ENCODE assay signal across 14 cellular contexts in genomic region chr17:29019475-29020181, GRCh38. TPM values are rescaled to one million over a fixed set of nuclear protein-coding genes. Genes with fewer than 3 reads are reported as not detected.
A peak's percentile ranks its signal among the peaks of the same experiment; 100 is the strongest.
DNase-seq lines count a peak whose midpoint lies in the region; ATAC-seq, FAIRE-seq and TF ChIP-seq lines count a peak whose summit lies in the region.
"Had no signal": no experiment of that assay in that cellular context is flagged by ENCODE, and none has a peak within 500 bp of the region (broad histone marks: within the 10 kb centered on the region; RNA-seq: fewer than 3 reads in every experiment).

No MANE protein-coding gene starts in this region.

- no peaks in the 10 kb centered on the region for H4K20me1 ChIP-seq in H1 (replicated peaks in 1 of 2; ENCODE audit: control insufficient read depth in 1 of 2, insufficient read depth in 2 of 2, low read length in 2 of 2)

- TF ChIP-seq RAD21 in H1 (IDR thresholded peaks at IDR 0.05 in 1 of 2, conservative IDR thresholded peaks at IDR 0.05 in 1 of 2; ENCODE audit: low read depth in 2 of 2, low read length in 2 of 2): no peak

- no peaks in the 10 kb centered on the region for H3K36me3 Mint-ChIP-seq in CD4-positive, alpha-beta memory T cell

- H3K27ac Mint-ChIP-seq in CD4-positive, alpha-beta memory T cell: no peak overlapping the region

- H3K27me3 ChIP-seq in H1 (replicated peaks in 1 of 4; ENCODE audit: control insufficient read depth in 3 of 4, extremely low read depth in 1 of 4, insufficient read depth in 3 of 4, low read length in 3 of 4): peaks cover 0 to 3% (median 0%) of the 10 kb centered on the region in 4 experiments; a peak in 3 of 7 replicates
- H3K27me3 ChIP-seq in CD4-positive, alpha-beta memory T cell (ENCODE audit: insufficient read depth, low read length): peaks cover 22% of the 10 kb centered on the region
- H3K27me3 ChIP-seq: ovary had no signal

- ATAC-seq in omental fat pad (ENCODE audit: low FRiP score) (peak; percentile 24), GM21360 (IDR thresholded peaks at IDR 0.05; ENCODE audit: unreplicated experiment) (no peak)

- H3K27ac ChIP-seq in H1 (ENCODE audit: low read depth, low read length): no peak overlapping the region
- no peak overlapping the region for H3K27ac ChIP-seq in CD4-positive, alpha-beta memory T cell (ENCODE audit: low read depth, low read length)
- H3K27ac ChIP-seq: ovary had no signal

- intact Hi-C loops in CD4-positive, alpha-beta memory T cell (cut with micrococcal nuclease): no loop called here

- no peak overlapping the region for H3K56ac ChIP-seq in H1 (replicated peaks; ENCODE audit: insufficient read length, low read depth, low read length)

- no peak overlapping the region for H2BK15ac ChIP-seq in H1 (ENCODE audit: low read length)

- H2AFZ ChIP-seq in H1 (ENCODE audit: low read length): no peak overlapping the region

- H3K4me1 ChIP-seq in H1 (replicated peaks in 1 of 4; ENCODE audit: control insufficient read depth in 3 of 4, insufficient read depth in 4 of 4, low read length in 3 of 4): peaks cover 20 to 37% (median 32%) of the 10 kb centered on the region in 4 experiments
- H3K4me1 ChIP-seq in CD4-positive, alpha-beta memory T cell (ENCODE audit: insufficient read depth, low read length): peaks cover 12% of the 10 kb centered on the region

- H4K5ac ChIP-seq in H1 (ENCODE audit: insufficient read length, low read depth, low read length): no peak overlapping the region

- H3K79me1 ChIP-seq in H1 (ENCODE audit: low read depth, low read length): no peaks in the 10 kb centered on the region

- CTCF ChIA-PET in H1 (lab: Charles Lee; ENCODE audit: partially characterized antibody) (interaction anchor here (0.7 to 9.0 kb wide), 22 partner anchors 10 to 237 kb away, joined by 3 to 105 read pairs (median 4); partner anchors contain the start of gene SEZ6), HEK293T (lab: Yijun Ruan, JAX) (interaction anchor here (1.2 kb wide), 1 partner anchor 55 kb away, joined by 6 read pairs; no protein-coding TSS in a partner anchor)
- CTCF ChIA-PET in CD4-positive, alpha-beta memory T cell (lab: Charles Lee; ENCODE audit: partially characterized antibody): interaction anchor here (0.6 to 1.0 kb wide), 2 partner anchors 15 to 98 kb away, joined by 3 to 6 read pairs; no protein-coding TSS in a partner anchor

- H3K18ac ChIP-seq in H1 (ENCODE audit: extremely low read depth, low read length): peak overlapping the region; percentile 41; the same call in 1 of the 2 replicates

- H3K23me2 ChIP-seq in H1 (ENCODE audit: low read depth, low read length): no peaks in the 10 kb centered on the region

- H4K91ac ChIP-seq in H1 (replicated peaks; ENCODE audit: insufficient read length, low read length): peak overlapping the region; percentile 37

- peak overlapping the region in 2 of 4 experiments; percentile 23 to 45; a peak in 4 of 8 replicates for H3K4me3 ChIP-seq in H1 (ENCODE audit: extremely low read depth in 1 of 4, insufficient read depth in 2 of 4, low read depth in 3 of 4, low read length in 4 of 4)
- no peak overlapping the region for H3K4me3 ChIP-seq in CD4-positive, alpha-beta memory T cell (ENCODE audit: low read length in 2 of 2)
- H3K4me3 ChIP-seq: ovary had no signal

- H3K4ac ChIP-seq in H1 (replicated peaks; ENCODE audit: insufficient read length, low read depth, low read length): peak overlapping the region; percentile 16

- no peak for FAIRE-seq in H1 (lab: Jason Lieb, UNC)
- FAIRE-seq: H54 had no signal

- 0 out of 2 replicates have a peak overlapping the region, but pooled peaks have one; percentile 51 for H2BK20ac ChIP-seq in H1 (ENCODE audit: low read length)

- peaks cover 0 to 8% (median 4%) of the 10 kb centered on the region in 4 donors for H3K4me1 Mint-ChIP-seq in CD4-positive, alpha-beta memory T cell

- in situ Hi-C loops in G401 (cut with HindIII; ENCODE audit: low sequenced_read_pairs): loop anchor here (10.0 kb wide), 2 partner anchors 65 kb away; partner anchors contain the start of gene PHF12

- H3K36me3 ChIP-seq in H1 (ENCODE audit: control insufficient read depth in 2 of 4, insufficient read depth in 4 of 4, low read length in 3 of 4): no peaks in the 10 kb centered on the region
- no peaks in the 10 kb centered on the region for H3K36me3 ChIP-seq in CD4-positive, alpha-beta memory T cell (ENCODE audit: insufficient read depth, low read length)
- H3K36me3 ChIP-seq: ovary had no signal

- H2BK12ac ChIP-seq in H1 (ENCODE audit: low read depth, low read length): no peak overlapping the region; the same call in 1 of the 2 replicates

- peak overlapping the region; percentile 91 for H2BK120ac ChIP-seq in H1 (replicated peaks; ENCODE audit: low read depth, low read length)

- 15% methylated on average over 37 of the region's 39 CpGs; no CpG with 5 or more reads in 1 of the 2 experiments for WGBS in H1 (ENCODE audit: extremely low coverage in 1 of 2, insufficient coverage in 1 of 2, insufficient read length in 1 of 2, insufficient replicate concordance in 2 of 2, low coverage in 1 of 2, low lambda C conversion rate in 2 of 2, missing lambda C conversion rate in 1 of 2), 2 experiments

- no peak overlapping the region for H3K23ac ChIP-seq in H1 (ENCODE audit: insufficient read length)

- no peaks in the 10 kb centered on the region for H3K9me3 Mint-ChIP-seq in CD4-positive, alpha-beta memory T cell

- TF ChIP-seq EP300 in H1 (IDR thresholded peaks at IDR 0.05; ENCODE audit: borderline replicate concordance in 1 of 2, low read depth in 2 of 2, low read length in 2 of 2): no peak

- H3K9ac ChIP-seq in H1 (replicated peaks in 1 of 4; ENCODE audit: extremely low read depth in 1 of 4, low read depth in 3 of 4, low read length in 3 of 4): no peak overlapping the region

- H3K27me3 Mint-ChIP-seq in CD4-positive, alpha-beta memory T cell: peaks cover 36 to 72% of the 10 kb centered on the region in 2 donors

- H4K8ac ChIP-seq in H1 (ENCODE audit: extremely low read depth, insufficient read depth, low read length): peak overlapping the region; percentile 52

- no peak for TF ChIP-seq CTCF in H1 (IDR thresholded peaks at IDR 0.05; ENCODE audit: control extremely low read depth in 1 of 3, insufficient read depth in 1 of 3, low read depth in 1 of 3, low read length in 3 of 3)
- no peak for TF ChIP-seq CTCF in omental fat pad (IDR thresholded peaks at IDR 0.05)

- peak overlapping the region; percentile 50; the same call in 1 of the 2 replicates for H2BK5ac ChIP-seq in H1 (ENCODE audit: low read depth, low read length)

- H3K4me3 Mint-ChIP-seq in CD4-positive, alpha-beta memory T cell: peak overlapping the region in 2 of 8 donors; percentile 2 to 23

- POLR2A ChIA-PET in H1 (lab: Charles Lee; ENCODE audit: partially characterized antibody): interaction anchor here (0.9 to 4.7 kb wide), 21 partner anchors 10 to 71 kb away, joined by 3 to 47 read pairs (median 4); partner anchors contain the start of genes PHF12, PIPOX and SEZ6
- POLR2A ChIA-PET in HEK293T (lab: Yijun Ruan, JAX): no interaction called here
- POLR2A ChIA-PET in CD4-positive, alpha-beta memory T cell (lab: Charles Lee; ENCODE audit: partially characterized antibody): no interaction called here

- DNase-seq in G401 (ENCODE audit: low spot score) (peak; percentile 55), NCI-H526 treated with DMSO at 0.1 percent for 48 hours (lab: John Stamatoyannopoulos, UW) (peak; percentile 89), H1 (ENCODE audit: low read depth in 1 of 2, low spot score in 2 of 2) (peak in 1 of 2 experiments; percentile 72), omental fat pad (ENCODE audit: low spot score) (no peak), HEK293T (ENCODE audit: extremely low spot score) (no peak), cortex of kidney (lab: John Stamatoyannopoulos, UW) (no peak)
- DNase-seq in CD4-positive, alpha-beta memory T cell: no peak
- DNase-seq: activated naive CD4-positive, alpha-beta T cell; DND-41; NCI-H1092; ovary had no signal

- H3K4me2 ChIP-seq in H1 (ENCODE audit: insufficient read depth in 1 of 2, low read depth in 2 of 2, low read length in 2 of 2): peak overlapping the region; percentile 36 to 59

- H3K9me3 ChIP-seq in H1 (ENCODE audit: insufficient read depth in 2 of 2, low read depth in 1 of 2, low read length in 1 of 2): no peaks in the 10 kb centered on the region
- no peaks in the 10 kb centered on the region for H3K9me3 ChIP-seq in CD4-positive, alpha-beta memory T cell (ENCODE audit: control insufficient read depth in 1 of 2, low read length in 2 of 2)
- H3K9me3 ChIP-seq: ovary had no signal

- TF ChIP-seq POLR2A in H1 (IDR thresholded peaks at IDR 0.05; ENCODE audit: control extremely low read depth in 1 of 2, low read depth in 2 of 2, low read length in 2 of 2): no peak

- H3K14ac ChIP-seq in H1 (ENCODE audit: insufficient read length): no peak overlapping the region

- H2AK5ac ChIP-seq in H1 (ENCODE audit: low read depth, low read length): no peak overlapping the region

- no peaks in the 10 kb centered on the region for H3K79me2 ChIP-seq in H1 (ENCODE audit: control insufficient read depth in 1 of 2, insufficient read depth in 2 of 2, low read length in 2 of 2)

RNA-seq across cellular contexts. Expression of gene SEZ6, which starts 13.8 kb away (rescaled TPM):
- not detected in 2 replicates for total RNA-seq in G401 (2014; rRNA removed; shearing (Covaris generic))
- total RNA-seq in H1 (2021; fragmentation: NEBNext Ultra II Directional; extraction: Animal tissue kit (Norgen Biotek cat#: 25700)): 6.9 and 7.8 TPM in 2 replicates
- polyA plus RNA-seq in H1 (2011; rRNA removed): 8.5 and 16.1 TPM in 2 replicates
- polyA plus RNA-seq in H1 (2011; cell fraction: cytosol; rRNA removed): 4.8 TPM
- polyA plus RNA-seq in H1 (2011; cell fraction: nucleus; rRNA removed): 18.6 TPM
- polyA plus RNA-seq in H1 (2012, experiment 1 of 2): 10.7 to 21.5 TPM (median 18.7 TPM) in 4 replicates
- 19.3 TPM for polyA plus RNA-seq in H1 (2012, experiment 2 of 2)
- polyA plus RNA-seq in H1 (2013, experiment 1 of 2): 11.1 TPM
- polyA plus RNA-seq in H1 (2013, experiment 2 of 2): 10.2 TPM
- 5.6 and 13.9 TPM in 2 replicates for polyA minus RNA-seq in H1 (2011; rRNA and poly(A)+ RNA removed)
- polyA minus RNA-seq in H1 (2011; cell fraction: cytosol; rRNA and poly(A)+ RNA removed): 5.6 TPM
- 7.6 TPM for polyA minus RNA-seq in H1 (2011; cell fraction: nucleus; rRNA and poly(A)+ RNA removed)
- not detected for total RNA-seq in omental fat pad
- total RNA-seq in CD4-positive, alpha-beta memory T cell: not detected
- polyA plus RNA-seq in CD4-positive, alpha-beta memory T cell: under 1 TPM; 0.41 to 0.81 TPM
- total RNA-seq: ovary, RPMI7951 had no signal
- polyA plus RNA-seq: ovary had no signal

RNA-seq across cellular contexts. Expression of gene PIPOX, which starts 23.3 kb away (rescaled TPM):
- 4.7 TPM in 1 of 2 replicates, not detected in the other for total RNA-seq in G401 (2014; rRNA removed; shearing (Covaris generic))
- total RNA-seq in H1 (2021; fragmentation: NEBNext Ultra II Directional; extraction: Animal tissue kit (Norgen Biotek cat#: 25700)): 55.5 and 57.2 TPM in 2 replicates
- 75.0 and 99.6 TPM in 2 replicates for polyA plus RNA-seq in H1 (2011; rRNA removed)
- polyA plus RNA-seq in H1 (2011; cell fraction: cytosol; rRNA removed): 70.3 TPM
- polyA plus RNA-seq in H1 (2011; cell fraction: nucleus; rRNA removed): 39.1 TPM
- polyA plus RNA-seq in H1 (2012, experiment 1 of 2): 46.5 to 58.4 TPM (median 54.3 TPM) in 4 replicates
- polyA plus RNA-seq in H1 (2012, experiment 2 of 2): 39.4 TPM
- 51.2 TPM for polyA plus RNA-seq in H1 (2013, experiment 1 of 2)
- 48.0 TPM for polyA plus RNA-seq in H1 (2013, experiment 2 of 2)
- 68.1 and 68.2 TPM in 2 replicates for polyA minus RNA-seq in H1 (2011; rRNA and poly(A)+ RNA removed)
- 15.8 TPM for polyA minus RNA-seq in H1 (2011; cell fraction: cytosol; rRNA and poly(A)+ RNA removed)
- polyA minus RNA-seq in H1 (2011; cell fraction: nucleus; rRNA and poly(A)+ RNA removed): 28.2 TPM
- total RNA-seq in omental fat pad: 1 to 10 TPM in 2 of 4 donors, under 1 TPM in 2; 0.82 to 4.9 (median 1.6) TPM
- total RNA-seq in CD4-positive, alpha-beta memory T cell: 1 to 10 TPM; 3.5 to 3.6 TPM
- under 1 TPM in 1 of 2 donors, not detected in 1; 0.29 TPM for polyA plus RNA-seq in CD4-positive, alpha-beta memory T cell

Comparison
In these comparisons a context has a peak if more than half of its experiments do, and no peak if none do; other contexts are left out.
1. DNase-seq: peak in G401 (single experiment) and NCI-H526 treated with DMSO at 0.1 percent for 48 hours (single experiment); none in omental fat pad (single experiment), HEK293T (single experiment), CD4-positive, alpha-beta memory T cell (0 of 5) and cortex of kidney (single experiment).